ENCODE assay signal across 16 cellular contexts in genomic region chr10:77896058-77896457, GRCh38.
"Had no signal": no experiment of that assay in that cellular context is flagged by ENCODE, and none has a peak within 500 bp of the region (broad histone marks: within the 10 kb centered on the region; RNA-seq: fewer than 3 reads in every experiment).

No MANE protein-coding gene starts in this region.

- H3K27ac ChIP-seq: body of pancreas, tibial nerve had no signal

- H3K4me3 Mint-ChIP-seq: activated CD4-positive, alpha-beta memory T cell treated with anti-CD3 and anti-CD28 coated beads, Interleukin-2, amount 10 ng/mL, durations not matched to agents 7 days and 5 days; activated CD8-positive, alpha-beta memory T cell treated with anti-CD3 and anti-CD28 coated beads, Interleukin-2, amount 10 ng/mL, durations not matched to agents 7 days and 5 days; endodermal cell; natural killer cell had no signal

- DNase-seq: activated CD4-positive, alpha-beta memory T cell treated with anti-CD3 and anti-CD28 coated beads, Interleukin-2, amount 10 ng/mL, durations not matched to agents 7 days and 5 days; activated CD4-positive, alpha-beta T cell treated with anti-CD3 and anti-CD28 coated beads for 4 hours; activated CD8-positive, alpha-beta memory T cell treated with anti-CD3 and anti-CD28 coated beads, Interleukin-2, amount 10 ng/mL, durations not matched to agents 7 days and 5 days; activated naive CD4-positive, alpha-beta T cell; body of pancreas; central memory CD4-positive, alpha-beta T cell; endodermal cell; mesendoderm; natural killer cell; right cardiac atrium; stimulated activated CD4-positive, alpha-beta T cell treated with anti-CD3 and anti-CD28 coated beads, Interleukin-2, amount 100 ng/mL, for 24 hours; stimulated activated naive CD4-positive, alpha-beta T cell treated with Interleukin-2 at 50 U/mL for 16 hours; substantia nigra; T-helper 2 cell; uterus had no signal

- H3K9me3 ChIP-seq: body of pancreas, tibial nerve, uterus had no signal

- H3K36me3 ChIP-seq: tibial nerve, uterus had no signal

- H3K27ac Mint-ChIP-seq: activated CD4-positive, alpha-beta memory T cell treated with anti-CD3 and anti-CD28 coated beads, Interleukin-2, amount 10 ng/mL, durations not matched to agents 7 days and 5 days; activated CD8-positive, alpha-beta memory T cell treated with anti-CD3 and anti-CD28 coated beads, Interleukin-2, amount 10 ng/mL, durations not matched to agents 7 days and 5 days; endodermal cell had no signal

- H3K9me3 Mint-ChIP-seq: activated CD4-positive, alpha-beta memory T cell treated with anti-CD3 and anti-CD28 coated beads, Interleukin-2, amount 10 ng/mL, durations not matched to agents 7 days and 5 days; endodermal cell; natural killer cell had no signal

- H3K27me3 ChIP-seq: body of pancreas, tibial nerve, uterus had no signal

- H3K36me3 Mint-ChIP-seq: activated CD8-positive, alpha-beta memory T cell treated with anti-CD3 and anti-CD28 coated beads, Interleukin-2, amount 10 ng/mL, durations not matched to agents 7 days and 5 days; natural killer cell had no signal

- H3K4me3 ChIP-seq: body of pancreas, tibial nerve, uterus had no signal

- ATAC-seq: activated CD8-positive, alpha-beta memory T cell treated with anti-CD3 and anti-CD28 coated beads, Interleukin-2, amount 10 ng/mL, durations not matched to agents 7 days and 5 days; body of pancreas; natural killer cell; right cardiac atrium had no signal
